In genomic region chr3:46423588-46423987, GRCh38 we compare ENCODE assay signal across 18 cellular contexts.
DNase-seq lines count a peak whose midpoint lies in the region; ATAC-seq and TF ChIP-seq lines count a peak whose summit lies in the region.
"Had no signal": no experiment of that assay in that cellular context is flagged by ENCODE, and none has a peak within 500 bp of the region (broad histone marks: within the 10 kb centered on the region; RNA-seq: fewer than 3 reads in every experiment).

No MANE protein-coding gene starts in this region.

- no peaks in the 10 kb centered on the region for H3K4me1 ChIP-seq in HEK293 (ENCODE audit: control insufficient read depth, insufficient read depth, low read length)
- H3K4me1 ChIP-seq: adrenal gland, sigmoid colon had no signal

- DNase-seq in COLO668 (lab: John Stamatoyannopoulos, UW; ENCODE audit: unreplicated experiment) (peak; percentile 2), SW480 (ENCODE audit: low spot score) (peak; percentile 48), islet precursor cell (peak; percentile 39), DMS79 (lab: John Stamatoyannopoulos, UW) (no peak), NCI-H1092 treated with DMSO at 0.1 percent for 48 hours (lab: John Stamatoyannopoulos, UW) (no peak)
- DNase-seq: activated T-cell treated with anti-CD3 and anti-CD28 coated beads for 4 hours; adrenal gland; foreskin melanocyte; H9; kidney; NCI-H1105; sigmoid colon; stimulated activated naive CD8-positive, alpha-beta T cell treated with anti-CD3 and anti-CD28 coated beads, Interleukin-15, amount 100 ng/mL, for 72 hours had no signal

- ATAC-seq in GM18868 (IDR thresholded peaks at IDR 0.05; ENCODE audit: unreplicated experiment): no peak
- no peak for ATAC-seq in HG03565 (IDR thresholded peaks at IDR 0.05; ENCODE audit: unreplicated experiment)
- ATAC-seq: activated CD4-positive, CD25-positive, alpha-beta regulatory T cell treated with anti-CD3 and anti-CD28 coated beads, Interleukin-2, amount 50 U/mL, for 24 hours; stimulated activated naive CD8-positive, alpha-beta T cell treated with anti-CD3 and anti-CD28 coated beads, Interleukin-15, amount 100 ng/mL, for 72 hours had no signal

- CTCF ChIA-PET in HEK293 (lab: Yijun Ruan, JAX): no interaction called here

- no peaks in the 10 kb centered on the region for H3K9me3 ChIP-seq in HEK293 (ENCODE audit: control insufficient read depth, insufficient read depth, low read depth, low read length)
- H3K9me3 ChIP-seq: adrenal gland, BLaER1, sigmoid colon had no signal

- H3K4me3 ChIP-seq in HEK293 (ENCODE audit: low read depth, low read length): no peak overlapping the region
- H3K4me3 ChIP-seq: adrenal gland, BLaER1, sigmoid colon had no signal

- no peaks in the 10 kb centered on the region for H3K36me3 ChIP-seq in HEK293 (ENCODE audit: control insufficient read depth in 2 of 2, insufficient read depth in 1 of 2, low read length in 2 of 2)
- H3K36me3 ChIP-seq: adrenal gland, BLaER1, sigmoid colon had no signal

- no peak for TF ChIP-seq CTCF in HEK293 (tag by site-specific recombination; IDR thresholded peaks at IDR 0.05)

- H3K27ac ChIP-seq in HEK293 (ENCODE audit: extremely low read depth, low read depth, low read length): no peak overlapping the region
- H3K27ac ChIP-seq: adrenal gland, BLaER1, sigmoid colon had no signal

- POLR2A ChIA-PET in HEK293 (lab: Yijun Ruan, JAX): no interaction called here

TF ChIP-seq in HEK293, 187 proteins besides CTCF, POLR2A, EP300 and RAD21:
- TF ChIP-seq ZFHX2 (tag by site-specific recombination; conservative IDR thresholded peaks at IDR 0.05): peak; percentile 33
- TF ChIP-seq ZFP37 (tag by site-specific recombination; IDR thresholded peaks at IDR 0.05): no peak
- no peak for TF ChIP-seq ZNF843 (tag by site-specific recombination; IDR thresholded peaks at IDR 0.05)
- no peak for TF ChIP-seq ZNF521 (tag by site-specific recombination; IDR thresholded peaks at IDR 0.05)
- TF ChIP-seq EGR2 (tag by site-specific recombination; IDR thresholded peaks at IDR 0.05; ENCODE audit: low read depth): 0 out of 2 replicates have a peak, but pooled peaks have one; percentile 18
- no peak for TF ChIP-seq MYNN (tag by site-specific recombination; IDR thresholded peaks at IDR 0.05; ENCODE audit: borderline replicate concordance)
- 0 out of 2 replicates have a peak, but pooled peaks have one; percentile 25 for TF ChIP-seq ZNF335 (tag by site-specific recombination; conservative IDR thresholded peaks at IDR 0.05)
- no peak for TF ChIP-seq ZBTB11 (tag by site-specific recombination; conservative IDR thresholded peaks at IDR 0.05; ENCODE audit: low read depth)
- TF ChIP-seq GLI4 (tag by site-specific recombination; IDR thresholded peaks at IDR 0.05): no peak
TF ChIP-seq in HEK293: peak in this region for 3.

Comparison
In these comparisons a context has a peak if more than half of its experiments do, and no peak if none do; other contexts are left out.
1. DNase-seq: peak in COLO668 (single experiment), SW480 (single experiment) and islet precursor cell (single experiment); none in DMS79 (single experiment) and NCI-H1092 treated with DMSO at 0.1 percent for 48 hours (single experiment).